ENCODE assay signal across 7 cellular contexts in the genomic region with DNA sequence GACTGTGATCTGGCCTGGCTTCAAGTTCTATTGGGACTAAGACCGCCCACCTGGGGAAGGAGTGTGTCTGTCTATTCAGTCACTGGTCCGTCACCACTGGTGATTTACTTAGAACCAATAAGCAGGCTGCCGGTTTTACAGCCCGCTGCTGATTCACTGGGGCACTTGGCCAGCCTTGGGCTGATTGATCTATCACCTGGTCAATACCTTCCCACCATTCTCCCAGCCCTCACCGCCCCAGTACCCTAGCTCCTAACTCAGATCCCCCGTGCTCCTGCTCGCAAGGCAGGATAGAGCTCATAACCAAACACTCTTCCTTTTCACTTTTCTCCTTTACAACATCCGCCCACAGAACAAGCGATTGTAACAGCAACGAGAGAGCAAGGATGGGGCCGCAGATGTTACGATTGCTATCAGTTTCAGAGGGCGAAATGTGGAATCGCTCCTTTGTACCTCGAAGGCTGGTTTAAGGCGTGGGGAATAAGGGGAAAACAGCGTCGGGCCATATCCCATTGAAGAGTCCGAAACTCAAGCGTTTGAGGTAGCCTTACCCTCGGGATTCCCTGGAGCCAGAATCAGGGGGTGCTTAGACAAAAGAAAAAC. TPM values are rescaled to one million over a fixed set of nuclear protein-coding genes. Genes with fewer than 3 reads are reported as not detected.
DNase-seq lines count a peak whose midpoint lies in the region; ATAC-seq and TF ChIP-seq lines count a peak whose summit lies in the region.

No MANE protein-coding gene starts in this region.

- no peak for TF ChIP-seq CTCF in astrocyte of the cerebellum (IDR thresholded peaks at IDR 0.05; ENCODE audit: low read depth, low read length, missing control alignments)
- TF ChIP-seq CTCF in gastrocnemius medialis (IDR thresholded peaks at IDR 0.05 in 4 of 5, conservative IDR thresholded peaks at IDR 0.05 in 1 of 5): no peak

- no peaks in the 10 kb centered on the region for H3K27me3 ChIP-seq in gastrocnemius medialis

- no peak for TF ChIP-seq POLR2A in gastrocnemius medialis (IDR thresholded peaks at IDR 0.05)

- ATAC-seq in GM18499 (IDR thresholded peaks at IDR 0.05; ENCODE audit: insufficient read depth, unreplicated experiment) (peak; percentile 71), HG02870 (IDR thresholded peaks at IDR 0.05; ENCODE audit: unreplicated experiment) (peak; percentile 89), gastrocnemius medialis (peak; percentile 9 to 25)

- H3K4me1 ChIP-seq in gastrocnemius medialis: peaks cover 6% of the 10 kb centered on the region in 2 donors

- peak overlapping the region; percentile 61 to 69 (median 66) for H3K27ac ChIP-seq in gastrocnemius medialis

- peaks cover 0 to 14% of the 10 kb centered on the region in 2 donors for H3K36me3 ChIP-seq in gastrocnemius medialis

- intact Hi-C loops in gastrocnemius medialis (cut with DNase I; ENCODE audit: low total_unique reads): loop anchor here (2.0 to 5.0 kb wide), 2 partner anchors 20 to 122 kb away; a partner anchor contains a TSS

- H3K4me3 ChIP-seq in astrocyte of the cerebellum (ENCODE audit: low read depth, low read length) (peak overlapping the region; percentile 96), gastrocnemius medialis (peak overlapping the region; percentile 74 to 87 (median 82))

- peak; percentile 89 for DNase-seq in NCI-H146 (lab: John Stamatoyannopoulos, UW)
- peak in 4 of 5 experiments; percentile 49 to 89 (median 53) for DNase-seq in T-helper 2 cell
- DNase-seq in astrocyte of the cerebellum (ENCODE audit: low read depth): peak; percentile 87
- DNase-seq in iPS DF 19.7 (ENCODE audit: low read depth, low spot score): peak; percentile 86
- DNase-seq in gastrocnemius medialis: no peak

- in situ Hi-C loops in astrocyte of the cerebellum (cut with HindIII; ENCODE audit: low sequenced_read_pairs) (no loop called here), gastrocnemius medialis (cut with MboI; ENCODE audit: low sequenced_read_pairs in 4 of 4) (no loop called here)

- H3K9me3 ChIP-seq in gastrocnemius medialis: no peaks in the 10 kb centered on the region

RNA-seq across cellular contexts. Expression of a gene that starts 0.7 kb away (rescaled TPM):
- total RNA-seq in gastrocnemius medialis: 1 to 10 TPM; 6.6 to 8.3 (median 7.5) TPM

RNA-seq across cellular contexts. Expression of a gene that starts 6.8 kb away (rescaled TPM):
- total RNA-seq in gastrocnemius medialis: under 1 TPM in 1 of 4 donors, not detected in 3; 0.13 TPM

RNA-seq across cellular contexts. Expression of a gene that starts 20.5 kb away (rescaled TPM):
- 10 to 100 TPM; 33.7 to 69.1 (median 52.8) TPM for total RNA-seq in gastrocnemius medialis

Comparison
In these comparisons a context has a peak if more than half of its experiments do, and no peak if none do; other contexts are left out.
1. ATAC-seq: peak in every context shown above with its lines; median percentile 89 in HG02870; 71 in GM18499; 17 in gastrocnemius medialis.
2. DNase-seq: peak in NCI-H146 (single experiment), T-helper 2 cell (4 of 5), astrocyte of the cerebellum (single experiment) and iPS DF 19.7 (single experiment); none in gastrocnemius medialis (0 of 2).